ENCODE assay signal across 19 cellular contexts in genomic region chr4:152172146-152172545, GRCh38.
"Had no signal": no experiment of that assay in that cellular context is flagged by ENCODE, and none has a peak within 500 bp of the region (broad histone marks: within the 10 kb centered on the region; RNA-seq: fewer than 3 reads in every experiment).

No MANE protein-coding gene starts in this region.

- H3K36me3 Mint-ChIP-seq: activated naive CD8-positive, alpha-beta T cell treated with anti-CD3 and anti-CD28 coated beads, Interleukin-2, amount 10 ng/mL, durations not matched to agents 7 days and 5 days had no signal

- H3K4me1 Mint-ChIP-seq: activated naive CD8-positive, alpha-beta T cell treated with anti-CD3 and anti-CD28 coated beads, Interleukin-2, amount 10 ng/mL, durations not matched to agents 7 days and 5 days had no signal

- H3K27ac ChIP-seq: adrenal gland had no signal

- H3K9me3 ChIP-seq: adrenal gland, SK-N-SH had no signal

- H3K4me3 ChIP-seq: adrenal gland had no signal

- H3K4me1 ChIP-seq: adrenal gland had no signal

- H3K27ac Mint-ChIP-seq: activated CD8-positive, alpha-beta T cell treated with anti-CD3 and anti-CD28 coated beads for 36 hours; activated naive CD8-positive, alpha-beta T cell treated with anti-CD3 and anti-CD28 coated beads, Interleukin-2, amount 10 ng/mL, durations not matched to agents 7 days and 5 days; activated T-cell treated with anti-CD3 and anti-CD28 coated beads, Interleukin-2, amount 50 U/mL, for 72 hours; activated T-helper 2 cell treated with anti-CD3 and anti-CD28 coated beads, Interferon-gamma antibody, Interleukin-2, Interleukin-4, amounts not matched to agents 10 μg/mL and 5 μg/mL and 100 μg/mL, durations not matched to agents 14 hours and 24 hours and 36 hours; T-helper 2 cell treated with Interferon-gamma antibody and Interleukin-4, amounts not matched to agents 5 μg/mL and 100 μg/mL, for 36 hours had no signal

- H3K4me3 Mint-ChIP-seq: activated CD8-positive, alpha-beta T cell treated with anti-CD3 and anti-CD28 coated beads for 36 hours; activated naive CD8-positive, alpha-beta T cell treated with anti-CD3 and anti-CD28 coated beads, Interleukin-2, amount 10 ng/mL, durations not matched to agents 7 days and 5 days; activated T-cell treated with anti-CD3 and anti-CD28 coated beads, Interleukin-2, amount 50 U/mL, for 72 hours; T-helper 2 cell treated with Interferon-gamma antibody and Interleukin-4, amounts not matched to agents 5 μg/mL and 100 μg/mL, for 36 hours had no signal

- H3K9me3 Mint-ChIP-seq: activated CD8-positive, alpha-beta T cell treated with anti-CD3 and anti-CD28 coated beads for 36 hours; activated naive CD8-positive, alpha-beta T cell treated with anti-CD3 and anti-CD28 coated beads, Interleukin-2, amount 10 ng/mL, durations not matched to agents 7 days and 5 days; activated T-cell treated with anti-CD3 and anti-CD28 coated beads, Interleukin-2, amount 50 U/mL, for 72 hours; activated T-helper 2 cell treated with anti-CD3 and anti-CD28 coated beads, Interferon-gamma antibody, Interleukin-2, Interleukin-4, amounts not matched to agents 10 μg/mL and 5 μg/mL and 100 μg/mL, durations not matched to agents 14 hours and 24 hours and 36 hours; T-helper 2 cell treated with Interferon-gamma antibody and Interleukin-4, amounts not matched to agents 5 μg/mL and 100 μg/mL, for 36 hours had no signal

- ATAC-seq: activated CD4-positive, CD25-positive, alpha-beta regulatory T cell treated with anti-CD3 and anti-CD28 coated beads, Interleukin-2, amount 50 U/mL, for 24 hours; activated CD8-positive, alpha-beta T cell treated with anti-CD3 and anti-CD28 coated beads for 36 hours; activated T-cell treated with anti-CD3 and anti-CD28 coated beads, Interleukin-2, amount 50 U/mL, for 72 hours had no signal

- H3K27me3 ChIP-seq: adrenal gland had no signal

- H3K9ac ChIP-seq: SK-N-SH had no signal

- H3K27me3 Mint-ChIP-seq: activated CD8-positive, alpha-beta T cell treated with anti-CD3 and anti-CD28 coated beads for 36 hours had no signal

- DNase-seq: activated CD4-positive, alpha-beta T cell treated with anti-CD3 and anti-CD28 coated beads for 4 hours; activated CD8-positive, alpha-beta memory T cell treated with anti-CD3 and anti-CD28 coated beads, Interleukin-2, amount 50 U/mL, for 4 hours; activated CD8-positive, alpha-beta T cell treated with anti-CD3 and anti-CD28 coated beads for 36 hours; activated gamma-delta T cell treated with Interleukin-2 at 50 U/mL for 16 hours; activated naive CD4-positive, alpha-beta T cell treated with anti-CD3 and anti-CD28 coated beads, Interleukin-2, amount 50 U/mL, for 16 hours; activated naive CD8-positive, alpha-beta T cell treated with anti-CD3 and anti-CD28 coated beads, Interleukin-2, amount 10 ng/mL, durations not matched to agents 7 days and 5 days; activated T-cell treated with anti-CD3 and anti-CD28 coated beads, Interleukin-2, amount 50 U/mL, for 72 hours; adrenal gland; anterior cingulate cortex; cerebellar nuclear complex; KG1; NCI-H1048; NCI-H187; NCI-H510A; SK-N-SH; SW 1271 had no signal

- H3K36me3 ChIP-seq: adrenal gland had no signal
